6 cellular contexts compared by ENCODE assay signal in genomic region chr1:153968000-153968363, GRCh38. TPM values are rescaled to one million over a fixed set of nuclear protein-coding genes. Genes with fewer than 3 reads are reported as not detected.
DNase-seq lines count a peak whose midpoint lies in the region; ATAC-seq and TF ChIP-seq lines count a peak whose summit lies in the region.

No MANE protein-coding gene starts in this region.

- DNase-seq in T-helper 2 cell treated with Interferon-gamma antibody and Interleukin-4, amounts not matched to agents 5 μg/mL and 100 μg/mL, for 36 hours (ENCODE audit: low spot score) = no peak
- DNase-seq in T-helper 2 cell = no peak
- DNase-seq in gastrocnemius medialis = peak in 1 of 2 donors; percentile 57
- DNase-seq in SKM-1 (lab: John Stamatoyannopoulos, UW; ENCODE audit: unreplicated experiment) = no peak

- no peak for TF ChIP-seq CTCF in gastrocnemius medialis (IDR thresholded peaks at IDR 0.05 in 4 of 5, conservative IDR thresholded peaks at IDR 0.05 in 1 of 5)

- no peaks in the 10 kb centered on the region for H3K27me3 Mint-ChIP-seq in T-helper 2 cell treated with Interferon-gamma antibody and Interleukin-4, amounts not matched to agents 5 μg/mL and 100 μg/mL, for 36 hours (ENCODE audit: low read depth)

- H3K27me3 ChIP-seq in duodenal mucosa (ENCODE audit: control insufficient read depth in 1 of 2, insufficient read depth in 2 of 2, low read length in 2 of 2) (no peaks in the 10 kb centered on the region), gastrocnemius medialis (no peaks in the 10 kb centered on the region)

- in situ Hi-C loops in gastrocnemius medialis (cut with MboI; ENCODE audit: low sequenced_read_pairs in 4 of 4) = loop anchor here in 1 of 4 donors (10.0 kb wide), 1 partner anchor 293 kb away; the partner anchor contains the start of genes ILF2 and NPR1

- H3K9ac ChIP-seq in duodenal mucosa (ENCODE audit: low read depth in 1 of 2, low read length in 2 of 2) = peak overlapping the region; percentile 83 to 84

- peak overlapping the region; percentile 77 to 91 for H3K4me3 ChIP-seq in duodenal mucosa (ENCODE audit: low read depth in 1 of 2, low read length in 2 of 2)
- peak overlapping the region; percentile 56 to 68 (median 62) for H3K4me3 ChIP-seq in gastrocnemius medialis

- H3K4me3 Mint-ChIP-seq in T-helper 2 cell treated with Interferon-gamma antibody and Interleukin-4, amounts not matched to agents 5 μg/mL and 100 μg/mL, for 36 hours = peak overlapping the region; percentile 90

- peak overlapping the region; percentile 88 for H3K27ac Mint-ChIP-seq in T-helper 2 cell treated with Interferon-gamma antibody and Interleukin-4, amounts not matched to agents 5 μg/mL and 100 μg/mL, for 36 hours

- H3K9me3 Mint-ChIP-seq in T-helper 2 cell treated with Interferon-gamma antibody and Interleukin-4, amounts not matched to agents 5 μg/mL and 100 μg/mL, for 36 hours = no peaks in the 10 kb centered on the region

- no peaks in the 10 kb centered on the region for H3K9me3 ChIP-seq in duodenal mucosa (ENCODE audit: control insufficient read depth in 1 of 2, low read length in 2 of 2)
- no peaks in the 10 kb centered on the region for H3K9me3 ChIP-seq in gastrocnemius medialis

- no peak for TF ChIP-seq POLR2A in gastrocnemius medialis (IDR thresholded peaks at IDR 0.05)

- H3K36me3 ChIP-seq in duodenal mucosa (ENCODE audit: control insufficient read depth in 1 of 2, insufficient read depth in 2 of 2, low read length in 2 of 2) (peaks cover 0 to 8% of the 10 kb centered on the region in 2 donors), gastrocnemius medialis (peaks cover 0 to 3% of the 10 kb centered on the region in 2 donors)

- peaks cover 29 to 34% of the 10 kb centered on the region in 2 donors for H3K4me1 ChIP-seq in duodenal mucosa (ENCODE audit: control insufficient read depth in 1 of 2, insufficient read depth in 2 of 2, low read length in 2 of 2)
- peaks cover 26 to 28% of the 10 kb centered on the region in 2 donors for H3K4me1 ChIP-seq in gastrocnemius medialis

- H3K27ac ChIP-seq in duodenal mucosa (ENCODE audit: low read depth, low read length) = peak overlapping the region; percentile 61
- H3K27ac ChIP-seq in gastrocnemius medialis = peak overlapping the region; percentile 87 to 94 (median 90)

- intact Hi-C loops in gastrocnemius medialis (cut with DNase I; ENCODE audit: low total_unique reads) = loop anchor here (1.0 kb wide), 1 partner anchor 18 kb away; the partner anchor contains the start of gene RAB13

- H3K36me3 Mint-ChIP-seq in T-helper 2 cell treated with Interferon-gamma antibody and Interleukin-4, amounts not matched to agents 5 μg/mL and 100 μg/mL, for 36 hours (ENCODE audit: low read depth) = peaks cover 18% of the 10 kb centered on the region

- peaks cover 52% of the 10 kb centered on the region for H3K4me1 Mint-ChIP-seq in T-helper 2 cell treated with Interferon-gamma antibody and Interleukin-4, amounts not matched to agents 5 μg/mL and 100 μg/mL, for 36 hours (ENCODE audit: low read depth)

- no peak for ATAC-seq in gastrocnemius medialis
- ATAC-seq in HG02610 (IDR thresholded peaks at IDR 0.05; ENCODE audit: unreplicated experiment) = no peak

RNA-seq across cellular contexts. Expression of gene CREB3L4, which starts 0.3 kb away (rescaled TPM):
- 1 to 10 TPM; 4.5 to 7.9 (median 5.7) TPM for total RNA-seq in gastrocnemius medialis

RNA-seq across cellular contexts. Expression of gene SLC39A1, which starts 4.6 kb away (rescaled TPM):
- 10 to 100 TPM; 37.1 to 63.2 (median 47.9) TPM for total RNA-seq in gastrocnemius medialis

RNA-seq across cellular contexts. Expression of gene JTB, which starts 9.5 kb away (rescaled TPM):
- 100 to 1,000 TPM; 157 to 309 (median 259) TPM for total RNA-seq in gastrocnemius medialis

RNA-seq across cellular contexts. Expression of gene CRTC2, which starts 9.6 kb away (rescaled TPM):
- total RNA-seq in gastrocnemius medialis = 10 to 100 TPM; 17.4 to 27.1 (median 23.3) TPM

RNA-seq across cellular contexts. Expression of gene RAB13, which starts 18.2 kb away (rescaled TPM):
- total RNA-seq in gastrocnemius medialis = 10 to 100 TPM in 1 of 4 donors, 1 to 10 TPM in 3; 6.4 to 12.3 (median 9.1) TPM
